Comparison of ENCODE assay signal across 32 cellular contexts in genomic region chr15:78175333-78175732, GRCh38. TPM values are rescaled to one million over a fixed set of nuclear protein-coding genes. Genes with fewer than 3 reads are reported as not detected.
A peak's percentile ranks its signal among the peaks of the same experiment; 100 is the strongest.
DNase-seq lines count a peak whose midpoint lies in the region; ATAC-seq and TF ChIP-seq lines count a peak whose summit lies in the region.
"Had no signal": no experiment of that assay in that cellular context is flagged by ENCODE, and none has a peak within 500 bp of the region (broad histone marks: within the 10 kb centered on the region; RNA-seq: fewer than 3 reads in every experiment).

No MANE protein-coding gene starts in this region.

- intact Hi-C loops in right cardiac atrium (cut with DNase I), result loop anchor here in 1 of 4 donors (10.0 kb wide), 1 partner anchor 69 kb away; no protein-coding TSS in a partner anchor

- no peak overlapping the region for H3K4me3 ChIP-seq in MM.1S (ENCODE audit: low read length)
- H3K4me3 ChIP-seq in thymus (ENCODE audit: low read length), result no peak overlapping the region
- H3K4me3 ChIP-seq in right cardiac atrium (ENCODE audit: low read length), result no peak overlapping the region
- H3K4me3 ChIP-seq: neural progenitor cell, upper lobe of left lung had no signal

- H3K79me2 ChIP-seq in MM.1S (ENCODE audit: low read length), result no peaks in the 10 kb centered on the region

- WGBS in thymus, result 27% methylated on average over 2 of the region's 2 CpGs
- 36% methylated on average over 2 of the region's 2 CpGs for WGBS in right cardiac atrium

- H3K9me2 ChIP-seq in MM.1S (replicated peaks; ENCODE audit: insufficient read depth, low read length), result no peaks in the 10 kb centered on the region

- TF ChIP-seq CTCF in MM.1S (IDR thresholded peaks at IDR 0.05; ENCODE audit: low read length), result no peak
- peak; percentile 21; the same call in 1 of the 2 replicates for TF ChIP-seq CTCF in VCaP (conservative IDR thresholded peaks at IDR 0.05)

- DNase-seq in DMS53 (lab: John Stamatoyannopoulos, UW) (peak; percentile 8), DMS53 treated with DMSO at 0.1 percent for 48 hours (lab: John Stamatoyannopoulos, UW; ENCODE audit: unreplicated experiment) (no peak), MM.1S (no peak), right cardiac atrium (no peak), HUDEP-2 (lab: John Stamatoyannopoulos, UW; ENCODE audit: unreplicated experiment in 76 of 76) (no peak)
- DNase-seq: activated CD4-positive, alpha-beta T cell treated with anti-CD3 and anti-CD28 coated beads for 36 hours; activated gamma-delta T cell treated with Interleukin-2 at 50 U/mL for 16 hours; activated T-cell treated with anti-CD3 and anti-CD28 coated beads, Interleukin-2, amount 50 U/mL, for 24 hours; CD8-positive, alpha-beta memory T cell; central memory CD4-positive, alpha-beta T cell; DMS 273 treated with DMSO at 0.1 percent for 48 hours; hypothalamus; immature natural killer cell; mesenchymal stem cell; NCI-H2081; NCI-H446 treated with DMSO at 0.1 percent for 48 hours; stimulated activated CD4-positive, alpha-beta T cell treated with anti-CD3 and anti-CD28 coated beads, Interleukin-12 subunit alpha, Interleukin-12 subunit beta, amount 100 ng/mL, for 4 hours; stimulated activated CD4-positive, alpha-beta T cell treated with anti-CD3 and anti-CD28 coated beads, Interleukin-4, amount 100 ng/mL, for 1 hour; T-helper 2 cell had no signal

- H2AFZ ChIP-seq in MM.1S (ENCODE audit: low read length), result no peak overlapping the region
- H2AFZ ChIP-seq: neural progenitor cell had no signal

- H3F3A ChIP-seq in MM.1S (ENCODE audit: insufficient read depth, low read length), result peaks cover 29% of the 10 kb centered on the region

- peak overlapping the region; percentile 40; the same call in 1 of the 2 replicates for H3K4me2 ChIP-seq in MM.1S (ENCODE audit: low read depth, low read length)
- H3K4me2 ChIP-seq: neural progenitor cell had no signal

- no peaks in the 10 kb centered on the region for H3K27me3 ChIP-seq in MM.1S (replicated peaks; ENCODE audit: insufficient read depth, low read length)
- H3K27me3 ChIP-seq in thymus (ENCODE audit: control insufficient read depth, insufficient read depth), result no peaks in the 10 kb centered on the region
- no peaks in the 10 kb centered on the region for H3K27me3 ChIP-seq in right cardiac atrium (ENCODE audit: control insufficient read depth, insufficient read depth)
- H3K27me3 ChIP-seq: neural progenitor cell, upper lobe of left lung had no signal

- H3K9ac ChIP-seq in MM.1S (ENCODE audit: low read length), result no peak overlapping the region
- H3K9ac ChIP-seq: neural progenitor cell had no signal

- no peak for ATAC-seq in HG02885 (IDR thresholded peaks at IDR 0.05; ENCODE audit: poor library complexity, unreplicated experiment)
- no peak for ATAC-seq in right cardiac atrium
- ATAC-seq: activated CD4-positive, alpha-beta T cell treated with anti-CD3 and anti-CD28 coated beads for 36 hours; sciatic nerve had no signal

- H3K36me3 ChIP-seq in MM.1S (replicated peaks; ENCODE audit: insufficient read depth, low read length) (no peaks in the 10 kb centered on the region), thymus (ENCODE audit: control insufficient read depth, insufficient read depth) (peaks cover 26% of the 10 kb centered on the region)
- H3K36me3 ChIP-seq: neural progenitor cell had no signal

- H3K27ac ChIP-seq in MM.1S (ENCODE audit: low read length) (no peak overlapping the region), VCaP (0 out of 2 replicates have a peak overlapping the region, but pooled peaks have one; percentile 26), thymus (ENCODE audit: low read depth) (peak overlapping the region; percentile 22), right cardiac atrium (ENCODE audit: low read length) (no peak overlapping the region)
- H3K27ac ChIP-seq: 22Rv1, neural progenitor cell, RWPE1, upper lobe of left lung had no signal

- H3K4me1 ChIP-seq in MM.1S (ENCODE audit: low read length) (peaks cover 52% of the 10 kb centered on the region), thymus (ENCODE audit: control insufficient read depth, insufficient read depth, low read length) (peaks cover 74% of the 10 kb centered on the region), right cardiac atrium (ENCODE audit: control insufficient read depth, insufficient read depth, low read length) (no peaks in the 10 kb centered on the region)
- H3K4me1 ChIP-seq: neural progenitor cell, upper lobe of left lung had no signal

- H3K9me3 ChIP-seq in MM.1S (replicated peaks; ENCODE audit: insufficient read depth, low read length) (no peaks in the 10 kb centered on the region), thymus (ENCODE audit: control insufficient read depth) (no peaks in the 10 kb centered on the region), right cardiac atrium (ENCODE audit: control insufficient read depth, low read length) (no peaks in the 10 kb centered on the region)
- H3K9me3 ChIP-seq: upper lobe of left lung had no signal

- H4K20me1 ChIP-seq in MM.1S (ENCODE audit: insufficient read depth, low read length), result no peaks in the 10 kb centered on the region

RNA-seq across cellular contexts. Expression of gene IDH3A, which starts 26.2 kb away (rescaled TPM):
- polyA plus RNA-seq in thymus, result 45.7 TPM
- total RNA-seq in right cardiac atrium, result 100 to 1,000 TPM; 288 to 523 (median 472) TPM
- polyA plus RNA-seq in right cardiac atrium, result 193 TPM

RNA-seq across cellular contexts. Expression of gene CIB2, which starts 44.1 kb away (rescaled TPM):
- 11.2 TPM for polyA plus RNA-seq in thymus
- 10 to 100 TPM; 59.0 to 76.3 (median 64.5) TPM for total RNA-seq in right cardiac atrium
- 55.0 TPM for polyA plus RNA-seq in right cardiac atrium

RNA-seq across cellular contexts. Expression of gene ACSBG1, which starts 59.0 kb away (rescaled TPM):
- polyA plus RNA-seq in thymus (1.1 TPM), right cardiac atrium (1.1 TPM)
- total RNA-seq in right cardiac atrium, result under 1 TPM in 3 of 4 donors, not detected in 1; 0.35 to 0.51 (median 0.42) TPM
- total RNA-seq: activated CD8-positive, alpha-beta memory T cell treated with anti-CD3 and anti-CD28 coated beads for 36 hours; CD8-positive, alpha-beta memory T cell; dermis microvascular lymphatic vessel endothelial cell; M059J; progenitor cell of endocrine pancreas; subcutaneous adipose tissue had no signal

Comparison
In these comparisons a context has a peak if more than half of its experiments do, and no peak if none do; other contexts are left out.
1. H3K27ac ChIP-seq: peak in VCaP (single experiment) and thymus (single experiment); none in MM.1S (single experiment) and right cardiac atrium (single experiment).